Comparison of ENCODE assay signal across 24 cellular contexts in genomic region chr13:30191491-30192100, GRCh38.
DNase-seq lines count a peak whose midpoint lies in the region; ATAC-seq, FAIRE-seq and TF ChIP-seq lines count a peak whose summit lies in the region.
"Had no signal": no experiment of that assay in that cellular context is flagged by ENCODE, and none has a peak within 500 bp of the region (broad histone marks: within the 10 kb centered on the region; RNA-seq: fewer than 3 reads in every experiment).

No MANE protein-coding gene starts in this region.

- H3K27ac Mint-ChIP-seq in progenitor cell of endocrine pancreas: no peak overlapping the region
- H3K27ac Mint-ChIP-seq: B cell; immature natural killer cell; stimulated activated naive B cell treated with anti-CD40 and anti-IgM and Interleukin-4, amounts not matched to agents 10 μg/mL and 1 μg/mL and 100 μg/mL, for 72 hours; T-helper 1 cell treated with Interleukin-12 subunit alpha and Interleukin-12 subunit beta and Interleukin-4 antibody, amounts not matched to agents 30 μg/mL and 1 μg/mL, for 36 hours; type B pancreatic cell had no signal

- peaks cover 4% of the 10 kb centered on the region for H3K27me3 Mint-ChIP-seq in progenitor cell of endocrine pancreas
- H3K27me3 Mint-ChIP-seq: B cell; stimulated activated naive B cell treated with anti-CD40 and anti-IgM and Interleukin-4, amounts not matched to agents 10 μg/mL and 1 μg/mL and 100 μg/mL, for 72 hours; type B pancreatic cell had no signal

- H3K4me3 Mint-ChIP-seq in progenitor cell of endocrine pancreas (ENCODE audit: low read depth): no peak overlapping the region
- H3K4me3 Mint-ChIP-seq: B cell; immature natural killer cell; stimulated activated naive B cell treated with anti-CD40 and anti-IgM and Interleukin-4, amounts not matched to agents 10 μg/mL and 1 μg/mL and 100 μg/mL, for 72 hours; T-helper 1 cell treated with Interleukin-12 subunit alpha and Interleukin-12 subunit beta and Interleukin-4 antibody, amounts not matched to agents 30 μg/mL and 1 μg/mL, for 36 hours; type B pancreatic cell had no signal

- no peak overlapping the region for H3K4ac ChIP-seq in mesendoderm (ENCODE audit: low read depth, low read length)

- BruUV-seq in GM12878 (replicated peaks; lab: Mats Ljungman, UMichigan): no TSS peak

- ATAC-seq in GM12878: 0 out of 3 replicates have a peak, but pooled peaks have one; percentile 15
- no peak for ATAC-seq in GM18519 (IDR thresholded peaks at IDR 0.05; ENCODE audit: low FRiP score, unreplicated experiment)
- no peak for ATAC-seq in GM19351 (IDR thresholded peaks at IDR 0.05; ENCODE audit: unreplicated experiment)
- ATAC-seq: body of pancreas; stimulated activated naive B cell treated with anti-CD40 and anti-IgM and Interleukin-4, amounts not matched to agents 10 μg/mL and 1 μg/mL and 100 μg/mL, for 72 hours had no signal

- no peak for TF ChIP-seq CTCF in GM12878 (IDR thresholded peaks at IDR 0.05 in 2 of 3, conservative IDR thresholded peaks at IDR 0.05 in 1 of 3; ENCODE audit: control insufficient read depth in 2 of 3, extremely low read depth in 1 of 3, insufficient read depth in 1 of 3, low read depth in 3 of 3, low read length in 3 of 3)
- no peak for TF ChIP-seq CTCF in progenitor cell of endocrine pancreas (IDR thresholded peaks at IDR 0.05; ENCODE audit: unreplicated experiment)

- no peak overlapping the region for H2BK15ac ChIP-seq in mesendoderm (replicated peaks; ENCODE audit: low read depth)

- no peak overlapping the region for H2AFZ ChIP-seq in GM12878 (ENCODE audit: control insufficient read depth, low read depth, low read length)

- H3K27me3 ChIP-seq in GM12878 (replicated peaks in 1 of 2; ENCODE audit: control insufficient read depth in 2 of 2, insufficient read depth in 2 of 2, low read length in 1 of 2): no peaks in the 10 kb centered on the region
- no peaks in the 10 kb centered on the region for H3K27me3 ChIP-seq in mesendoderm (ENCODE audit: insufficient read depth, low read length, poor library complexity)
- H3K27me3 ChIP-seq in SJCRH30: no peaks in the 10 kb centered on the region
- H3K27me3 ChIP-seq: body of pancreas had no signal

- 93% methylated on average over 5 of the region's 5 CpGs for WGBS in GM12878 (ENCODE audit: insufficient coverage, insufficient replicate concordance, low lambda C conversion rate, missing lambda C conversion rate)
- WGBS in mesendoderm (ENCODE audit: extremely low coverage, insufficient coverage, low lambda C conversion rate): no CpG with 5 or more reads among the region's 5 CpGs

- H3K4me1 ChIP-seq in GM12878 (ENCODE audit: control insufficient read depth, insufficient read depth, low read length) (peaks cover 34% of the 10 kb centered on the region), mesendoderm (ENCODE audit: control insufficient read depth, low read depth, low read length) (peaks cover 22% of the 10 kb centered on the region), SJCRH30 (peaks cover 4% of the 10 kb centered on the region; the same call in 1 of the 2 replicates)
- H3K4me1 ChIP-seq: body of pancreas had no signal

- no peak overlapping the region for H3K9ac ChIP-seq in GM12878 (ENCODE audit: control insufficient read depth, insufficient read depth, low read length)
- no peak overlapping the region for H3K9ac ChIP-seq in mesendoderm (ENCODE audit: low read length)

- DNase-seq in EH (ENCODE audit: low read depth): peak; percentile 68
- DNase-seq in M059J (ENCODE audit: low read depth): peak; percentile 76
- DNase-seq in GM12878 (ENCODE audit: low read depth, low spot score): no peak
- DNase-seq in mesendoderm: no peak
- no peak for DNase-seq in progenitor cell of endocrine pancreas (ENCODE audit: low spot score, unreplicated experiment)
- no peak for DNase-seq in SJCRH30
- DNase-seq: activated CD4-positive, CD25-positive, alpha-beta regulatory T cell; body of pancreas; DMS 273 treated with DMSO at 0.1 percent for 48 hours; effector CD4-positive, alpha-beta T cell; immature natural killer cell; midbrain; NCI-H1694 treated with DMSO at 0.1 percent for 48 hours; NCI-H69; nucleus accumbens; RPMI8226; stimulated activated naive B cell treated with anti-CD40 and anti-IgM and Interleukin-4, amounts not matched to agents 10 μg/mL and 1 μg/mL and 100 μg/mL, for 72 hours had no signal

- TF ChIP-seq EP300 in GM12878 (IDR thresholded peaks at IDR 0.05; ENCODE audit: borderline replicate concordance in 1 of 2, control insufficient read depth in 1 of 2, low read depth in 2 of 2, low read length in 2 of 2): no peak

- H3K36me3 ChIP-seq in GM12878 (ENCODE audit: control insufficient read depth in 2 of 2, insufficient read depth in 2 of 2, low read length in 1 of 2) (no peaks in the 10 kb centered on the region), mesendoderm (ENCODE audit: control insufficient read depth, insufficient read depth, low read length) (no peaks in the 10 kb centered on the region), SJCRH30 (no peaks in the 10 kb centered on the region)

- no peak overlapping the region for H4K5ac ChIP-seq in mesendoderm (ENCODE audit: low read length)

- RAD21 ChIA-PET in GM12878 (lab: Charles Lee; ENCODE audit: unreplicated experiment): interaction anchor here (0.7 to 5.1 kb wide), 6 partner anchors 22 to 163 kb away, joined by 3 to 60 read pairs (median 8); no protein-coding TSS in a partner anchor

- CTCF ChIA-PET in GM12878 (lab: Yijun Ruan, JAX): interaction anchor here (0.7 to 1.0 kb wide), 3 partner anchors 16 to 40 kb away, joined by 3 read pairs; no protein-coding TSS in a partner anchor

- no peak overlapping the region for H3K4me3 ChIP-seq in GM12878
- no peak overlapping the region for H3K4me3 ChIP-seq in mesendoderm (ENCODE audit: low read length)
- no peak overlapping the region for H3K4me3 ChIP-seq in SJCRH30
- H3K4me3 ChIP-seq: body of pancreas, skin epidermis had no signal

- H3K4me2 ChIP-seq in GM12878 (ENCODE audit: control insufficient read depth, insufficient read depth) (no peak overlapping the region), mesendoderm (ENCODE audit: low read length) (no peak overlapping the region)

- H3K9me3 Mint-ChIP-seq in progenitor cell of endocrine pancreas (ENCODE audit: low read depth): no peaks in the 10 kb centered on the region
- H3K9me3 Mint-ChIP-seq: immature natural killer cell; stimulated activated naive B cell treated with anti-CD40 and anti-IgM and Interleukin-4, amounts not matched to agents 10 μg/mL and 1 μg/mL and 100 μg/mL, for 72 hours; T-helper 1 cell treated with Interleukin-12 subunit alpha and Interleukin-12 subunit beta and Interleukin-4 antibody, amounts not matched to agents 30 μg/mL and 1 μg/mL, for 36 hours; type B pancreatic cell had no signal

- SMC1A ChIA-PET in GM12878 (lab: Charles Lee; ENCODE audit: uncharacterized antibody, unreplicated experiment): interaction anchor here (0.9 to 4.5 kb wide), 8 partner anchors 18 to 265 kb away, joined by 3 to 32 read pairs (median 6); no protein-coding TSS in a partner anchor

- no peak overlapping the region for H4K8ac ChIP-seq in mesendoderm (ENCODE audit: low read depth, low read length)

- no peaks in the 10 kb centered on the region for H3K79me2 ChIP-seq in GM12878 (ENCODE audit: control insufficient read depth, insufficient read depth, low read length)
- no peaks in the 10 kb centered on the region for H3K79me2 ChIP-seq in mesendoderm (ENCODE audit: control insufficient read depth, insufficient read depth, low read length)

- H2BK5ac ChIP-seq in mesendoderm (ENCODE audit: low read length): no peak overlapping the region

- intact Hi-C loops in GM12878 (cut with micrococcal nuclease; ENCODE audit: unreplicated experiment): loop anchor here (10.0 kb wide), 1 partner anchor 47 kb away; no protein-coding TSS in a partner anchor

- H3K9me3 ChIP-seq in GM12878 (replicated peaks; ENCODE audit: control insufficient read depth, insufficient read depth, low read length): no peaks in the 10 kb centered on the region; the same call in 2 of the 3 replicates
- no peaks in the 10 kb centered on the region for H3K9me3 ChIP-seq in SJCRH30 (replicated peaks)
- H3K9me3 ChIP-seq: body of pancreas had no signal

- TF ChIP-seq RAD21 in GM12878 (IDR thresholded peaks at IDR 0.05; ENCODE audit: insufficient read depth, low read depth, low read length): no peak

- no peak overlapping the region for H2AK5ac ChIP-seq in mesendoderm (ENCODE audit: low read length)

- TF ChIP-seq POLR2A in GM12878 (IDR thresholded peaks at IDR 0.05; ENCODE audit: low read depth, low read length): no peak

- no peak overlapping the region for H2BK120ac ChIP-seq in mesendoderm (ENCODE audit: low read depth, low read length)

- H3K56ac ChIP-seq in mesendoderm (ENCODE audit: low read length): no peak overlapping the region

- no peak overlapping the region for H3K27ac ChIP-seq in GM12878 (ENCODE audit: control insufficient read depth, insufficient read depth)
- no peak overlapping the region for H3K27ac ChIP-seq in mesendoderm (ENCODE audit: low read depth, low read length)
- no peak overlapping the region for H3K27ac ChIP-seq in SJCRH30
- H3K27ac ChIP-seq: body of pancreas, skin epidermis had no signal

- H4K20me1 ChIP-seq in GM12878 (ENCODE audit: control insufficient read depth, insufficient read depth): no peaks in the 10 kb centered on the region

- H3K79me1 ChIP-seq in mesendoderm (ENCODE audit: low read length): no peaks in the 10 kb centered on the region

- in situ Hi-C loops in GM12878 (cut with MboI): no loop called here

- H3K18ac ChIP-seq in mesendoderm (ENCODE audit: low read length): peak overlapping the region; percentile 34

- peaks cover 21% of the 10 kb centered on the region for H3K4me1 Mint-ChIP-seq in progenitor cell of endocrine pancreas (ENCODE audit: low read depth)
- H3K4me1 Mint-ChIP-seq: stimulated activated naive B cell treated with anti-CD40 and anti-IgM and Interleukin-4, amounts not matched to agents 10 μg/mL and 1 μg/mL and 100 μg/mL, for 72 hours had no signal

- H3K23ac ChIP-seq in mesendoderm (ENCODE audit: low read length): no peak overlapping the region

- POLR2A ChIA-PET in GM12878 (lab: Charles Lee): interaction anchor here (0.5 to 1.2 kb wide), 3 partner anchors 22 to 183 kb away, joined by 4 to 5 read pairs (median 5); no protein-coding TSS in a partner anchor

- no peaks in the 10 kb centered on the region for H3K36me3 Mint-ChIP-seq in progenitor cell of endocrine pancreas (ENCODE audit: insufficient read depth)
- H3K36me3 Mint-ChIP-seq: stimulated activated naive B cell treated with anti-CD40 and anti-IgM and Interleukin-4, amounts not matched to agents 10 μg/mL and 1 μg/mL and 100 μg/mL, for 72 hours; type B pancreatic cell had no signal

- no peak for FAIRE-seq in GM12878 (lab: Jason Lieb, UNC)
- FAIRE-seq: frontal cortex had no signal

TF ChIP-seq in GM12878, 131 proteins besides CTCF, POLR2A, EP300 and RAD21 (continues in another document):
- TF ChIP-seq SUPT20H (IDR thresholded peaks at IDR 0.05; ENCODE audit: borderline replicate concordance, control insufficient read depth, low read depth, low read length) (no peak), EED (IDR thresholded peaks at IDR 0.05; ENCODE audit: low read depth) (peak; percentile 21; the same call in 1 of the 2 replicates), JUNB (IDR thresholded peaks at IDR 0.05) (no peak), ZNF384 (IDR thresholded peaks at IDR 0.05; ENCODE audit: borderline replicate concordance, low read depth, low read length) (no peak), SRF (IDR thresholded peaks at IDR 0.05; ENCODE audit: low read depth in 2 of 2, low read length in 2 of 2) (no peak), TAF1 (IDR thresholded peaks at IDR 0.05; ENCODE audit: borderline replicate concordance, low read depth, low read length) (no peak)

Comparison
In these comparisons a context has a peak if more than half of its experiments do, and no peak if none do; other contexts are left out.
1. DNase-seq: peak in EH (single experiment) and M059J (single experiment); none in GM12878 (single experiment), mesendoderm (single experiment), progenitor cell of endocrine pancreas (single experiment) and SJCRH30 (0 of 2).